Comparison of ENCODE assay signal across 8 cellular contexts in the genomic region with DNA sequence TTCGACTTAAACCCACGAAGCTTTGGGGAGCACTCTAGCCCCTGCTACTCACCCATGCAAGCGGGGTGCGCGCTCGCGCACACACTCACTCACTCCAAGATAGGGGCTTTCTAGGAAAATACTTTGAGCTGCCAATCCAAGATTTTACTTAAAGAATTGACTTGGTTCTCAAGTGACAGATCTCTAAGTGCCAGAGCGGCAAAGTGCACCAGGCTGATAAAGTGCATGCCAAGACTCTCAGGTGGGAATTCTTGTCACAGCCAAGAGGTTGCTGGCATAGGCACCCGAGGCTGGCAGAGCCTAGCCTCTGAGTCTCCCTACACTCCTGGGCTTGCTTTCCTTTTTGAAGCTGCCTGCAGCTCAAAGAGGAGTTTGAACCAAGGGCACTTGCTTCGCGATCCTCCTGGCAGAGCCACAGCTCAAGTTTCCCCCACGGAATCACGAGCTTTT. TPM values are rescaled to one million over a fixed set of nuclear protein-coding genes. Genes with fewer than 3 reads are reported as not detected.
DNase-seq lines count a peak whose midpoint lies in the region; ATAC-seq and TF ChIP-seq lines count a peak whose summit lies in the region.

No MANE protein-coding gene starts in this region.

- peaks cover 73% of the 10 kb centered on the region for H4K20me1 ChIP-seq in BLaER1

- no peak for TF ChIP-seq CTCF in chondrocyte (IDR thresholded peaks at IDR 0.05)
- no peak for TF ChIP-seq CTCF in mucosa of descending colon (IDR thresholded peaks at IDR 0.05)

- intact Hi-C loops in mucosa of descending colon (cut with DNase I, micrococcal nuclease): loop anchor here in 1 of 2 donors (10.0 kb wide), 1 partner anchor 98 kb away; no protein-coding TSS in a partner anchor

- DNase-seq in LoVo (ENCODE audit: low spot score) (peak; percentile 51), chondrocyte (ENCODE audit: low spot score) (no peak), mucosa of descending colon (no peak), GM19240 (ENCODE audit: insufficient read length, low spot score) (no peak)
- DNase-seq in stimulated activated CD4-positive, alpha-beta T cell treated with anti-CD3 and anti-CD28 coated beads, Interleukin-4, amount 100 ng/mL, for 24 hours: no peak

- no peak overlapping the region for H3K9ac ChIP-seq in BLaER1

- ATAC-seq in mucosa of descending colon (peak; percentile 3), GM19351 (IDR thresholded peaks at IDR 0.05; ENCODE audit: unreplicated experiment) (no peak), HG03045 (IDR thresholded peaks at IDR 0.05; ENCODE audit: unreplicated experiment) (no peak)

- H3K9me3 ChIP-seq in BLaER1 (no peaks in the 10 kb centered on the region), mucosa of descending colon (no peaks in the 10 kb centered on the region)

- H3K27me3 ChIP-seq in BLaER1: peaks cover 93% of the 10 kb centered on the region

- H3K27me3 Mint-ChIP-seq in chondrocyte (ENCODE audit: low read depth): no peaks in the 10 kb centered on the region

- H3K4me2 ChIP-seq in BLaER1: peak overlapping the region; percentile 97

- H3K4me1 Mint-ChIP-seq in chondrocyte (ENCODE audit: low read depth): peaks cover 49% of the 10 kb centered on the region

- H3K4me3 ChIP-seq in BLaER1 (peak overlapping the region; percentile 70), mucosa of descending colon (peak overlapping the region; percentile 37)

- peaks cover 9% of the 10 kb centered on the region for H3K36me3 Mint-ChIP-seq in chondrocyte (ENCODE audit: low read depth)

- H3K27ac ChIP-seq in BLaER1: no peak overlapping the region

- peak overlapping the region; percentile 99 for H3K4me3 Mint-ChIP-seq in chondrocyte (ENCODE audit: unreplicated experiment)

- H3K36me3 ChIP-seq in BLaER1 (no peaks in the 10 kb centered on the region), mucosa of descending colon (ENCODE audit: low read depth) (no peaks in the 10 kb centered on the region)

- H3K4me1 ChIP-seq in BLaER1 (peaks cover 51% of the 10 kb centered on the region), mucosa of descending colon (ENCODE audit: low read depth) (peaks cover 10% of the 10 kb centered on the region)

- H3K9me3 Mint-ChIP-seq in chondrocyte (ENCODE audit: low read depth): no peaks in the 10 kb centered on the region

- peak overlapping the region; percentile 100 for H3K27ac Mint-ChIP-seq in chondrocyte (ENCODE audit: unreplicated experiment)

RNA-seq across cellular contexts. Expression of gene ADM, which starts 2.6 kb away (rescaled TPM):
- total RNA-seq in chondrocyte (33.0 to 53.8 TPM (median 49.2 TPM) in 3 replicates), mucosa of descending colon (100 to 1,000 TPM in 1 of 3 donors, 10 to 100 TPM in 2; 49.5 to 124 (median 72.9) TPM)

RNA-seq across cellular contexts. Expression of gene SBF2, which starts 8.3 kb away (rescaled TPM):
- total RNA-seq in chondrocyte (44.5 to 49.2 TPM (median 47.8 TPM) in 3 replicates), mucosa of descending colon (10 to 100 TPM; 35.2 to 60.3 (median 48.2) TPM)
